ENCODE assay signal across 20 cellular contexts in the genomic region with DNA sequence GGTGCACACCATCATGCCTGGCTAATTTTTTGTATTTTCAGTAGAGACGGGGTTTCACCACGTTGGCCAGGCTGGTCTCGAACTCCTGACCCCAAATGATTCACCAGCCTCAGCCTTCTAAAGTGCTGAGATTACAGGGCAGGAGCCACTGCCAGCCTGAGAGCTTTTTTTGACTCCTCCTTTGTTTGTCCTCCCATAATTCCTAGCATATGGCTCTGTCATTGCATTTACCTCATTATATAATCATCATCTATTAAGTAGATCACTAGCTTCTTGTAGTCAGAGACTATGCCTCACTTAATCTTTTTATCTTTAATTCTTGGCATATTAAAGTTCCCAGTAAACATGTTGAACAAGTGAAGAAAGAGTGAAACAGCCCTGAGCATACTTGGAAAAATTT.
A peak's percentile ranks its signal among the peaks of the same experiment; 100 is the strongest.
DNase-seq lines count a peak whose midpoint lies in the region; ATAC-seq, FAIRE-seq and TF ChIP-seq lines count a peak whose summit lies in the region.
"Had no signal": no experiment of that assay in that cellular context is flagged by ENCODE, and none has a peak within 500 bp of the region (broad histone marks: within the 10 kb centered on the region; RNA-seq: fewer than 3 reads in every experiment).

No MANE protein-coding gene starts in this region.

- TF ChIP-seq RAD21 in IMR-90 (IDR thresholded peaks at IDR 0.05; ENCODE audit: low read length), result no peak

- intact Hi-C loops in Calu3 (cut with micrococcal nuclease; ENCODE audit: unreplicated experiment), result no loop called here
- intact Hi-C loops in IMR-90 (cut with micrococcal nuclease), result no loop called here
- intact Hi-C loops in vagina (cut with DNase I), result no loop called here

- H2BK120ac ChIP-seq in IMR-90 (ENCODE audit: low read depth, low read length), result no peak overlapping the region

- H3K18ac ChIP-seq in IMR-90 (ENCODE audit: low read depth, low read length), result no peak overlapping the region

- in situ Hi-C loops in IMR-90 (cut with MboI; ENCODE audit: low sequenced_read_pairs), result no loop called here

- H2BK5ac ChIP-seq in IMR-90 (ENCODE audit: low read depth, low read length, poor library complexity, severe bottlenecking), result no peak overlapping the region

- peak; percentile 14 for DNase-seq in Calu3
- DNase-seq in IMR-90, result peak; percentile 27
- DNase-seq in astrocyte of the hippocampus (ENCODE audit: low read depth, low spot score), result peak; percentile 14
- no peak for DNase-seq in keratinocyte (ENCODE audit: low read depth, low spot score)
- no peak for DNase-seq in HuH-7.5 (ENCODE audit: low spot score)
- DNase-seq in NCI-H1417 (lab: John Stamatoyannopoulos, UW), result no peak
- no peak for DNase-seq in vagina (ENCODE audit: extremely low spot score in 2 of 2)
- no peak for DNase-seq in activated effector memory CD4-positive, alpha-beta T cell treated with anti-CD3 and anti-CD28 coated beads, Interleukin-2, amount 50 U/mL, for 16 hours
- DNase-seq: activated naive CD8-positive, alpha-beta T cell treated with anti-CD3 and anti-CD28 coated beads for 36 hours; H9; islet precursor cell; NCI-H1436; NCI-H510A treated with DMSO at 0.1 percent for 48 hours; psoas muscle; SHP77; stimulated activated CD4-positive, alpha-beta T cell treated with anti-CD3 and anti-CD28 coated beads, Interleukin-2, amount 100 ng/mL, for 24 hours had no signal

- no peak overlapping the region for H2BK20ac ChIP-seq in IMR-90 (ENCODE audit: low read depth, low read length)

- no peaks in the 10 kb centered on the region for H3K27me3 Mint-ChIP-seq in Calu3 (ENCODE audit: unreplicated experiment)
- H3K27me3 Mint-ChIP-seq: activated naive CD8-positive, alpha-beta T cell treated with anti-CD3 and anti-CD28 coated beads for 36 hours; stimulated activated memory B cell treated with anti-CD40 and anti-IgM and Interleukin-4, amounts not matched to agents 10 μg/mL and 1 μg/mL and 100 μg/mL, for 72 hours had no signal

- H3K79me1 ChIP-seq in IMR-90 (ENCODE audit: low read depth in 1 of 2, low read length in 2 of 2), result no peaks in the 10 kb centered on the region; a peak in 1 of 4 replicates

- no peak overlapping the region for H4K91ac ChIP-seq in IMR-90 (ENCODE audit: insufficient read depth, low read depth, low read length)

- POLR2A ChIA-PET in IMR-90 (lab: Charles Lee; ENCODE audit: unreplicated experiment), result no interaction called here

- ATAC-seq in IMR-90 (ENCODE audit: low read depth), result no peak; the same call in 1 of the 2 replicates
- ATAC-seq: stimulated activated memory B cell treated with anti-CD40 and anti-IgM and Interleukin-4, amounts not matched to agents 10 μg/mL and 1 μg/mL and 100 μg/mL, for 72 hours had no signal

- no peak for FAIRE-seq in keratinocyte (lab: Jason Lieb, UNC)
- FAIRE-seq: frontal cortex had no signal

- H3K4ac ChIP-seq in IMR-90 (ENCODE audit: low read depth, low read length), result no peak overlapping the region

- H3K4me2 ChIP-seq in IMR-90 (ENCODE audit: low read depth, low read length) (no peak overlapping the region), keratinocyte (ENCODE audit: control insufficient read depth, extremely low read depth, insufficient read depth, low read depth, low read length) (no peak overlapping the region)
- H3K4me2 ChIP-seq: BLaER1 had no signal

- no peaks in the 10 kb centered on the region for H3K9me1 ChIP-seq in IMR-90 (ENCODE audit: insufficient read depth, low read length)
- H3K9me1 ChIP-seq in keratinocyte (ENCODE audit: control insufficient read depth, extremely low read depth, insufficient read depth, low read length), result no peaks in the 10 kb centered on the region

- TF ChIP-seq POLR2A in IMR-90 (IDR thresholded peaks at IDR 0.05; ENCODE audit: low read depth, low read length) (no peak), vagina (IDR thresholded peaks at IDR 0.05) (no peak)

- H2AK9ac ChIP-seq in IMR-90 (replicated peaks; ENCODE audit: low read depth, low read length, poor library complexity), result no peak overlapping the region

- H3K36me3 Mint-ChIP-seq in Calu3 (ENCODE audit: insufficient read depth, unreplicated experiment), result no peaks in the 10 kb centered on the region
- H3K36me3 Mint-ChIP-seq: stimulated activated memory B cell treated with anti-CD40 and anti-IgM and Interleukin-4, amounts not matched to agents 10 μg/mL and 1 μg/mL and 100 μg/mL, for 72 hours had no signal

- no peak overlapping the region for H2AK5ac ChIP-seq in IMR-90 (ENCODE audit: low read depth, low read length)

- H3K27ac ChIP-seq in IMR-90 (ENCODE audit: insufficient read depth, low read length) (no peak overlapping the region), keratinocyte (ENCODE audit: control insufficient read depth, insufficient read depth, low read length) (peak overlapping the region; percentile 4), vagina (no peak overlapping the region)
- H3K27ac ChIP-seq: BLaER1, coronary artery, psoas muscle had no signal

- TF ChIP-seq CTCF in Calu3 (IDR thresholded peaks at IDR 0.05; ENCODE audit: unreplicated experiment), result no peak
- TF ChIP-seq CTCF in IMR-90 (conservative IDR thresholded peaks at IDR 0.05; ENCODE audit: low read depth, low read length), result no peak
- TF ChIP-seq CTCF in keratinocyte (optimal IDR thresholded peaks at IDR 0.05 in 1 of 3, IDR thresholded peaks at IDR 0.05 in 1 of 3, conservative IDR thresholded peaks at IDR 0.05 in 1 of 3; ENCODE audit: extremely low read depth in 1 of 3, insufficient read depth in 2 of 3, low read length in 3 of 3), result no peak
- no peak for TF ChIP-seq CTCF in vagina (IDR thresholded peaks at IDR 0.05)

- BruUV-seq in Calu3 (replicated peaks; lab: Mats Ljungman, UMichigan) (no TSS peak), IMR-90 (replicated peaks; lab: Mats Ljungman, UMichigan) (no TSS peak)

- dilution Hi-C loops in IMR-90 (cut with HindIII; ENCODE audit: low sequenced_read_pairs, unreplicated experiment), result no loop called here
- dilution Hi-C loops in keratinocyte (cut with MboI; ENCODE audit: extremely low pct_ligation_motif_present, low sequenced_read_pairs), result no loop called here

- peak overlapping the region; percentile 42 for H3K27ac Mint-ChIP-seq in Calu3 (ENCODE audit: unreplicated experiment)
- H3K27ac Mint-ChIP-seq: activated naive CD8-positive, alpha-beta T cell treated with anti-CD3 and anti-CD28 coated beads for 36 hours; H9; stimulated activated memory B cell treated with anti-CD40 and anti-IgM and Interleukin-4, amounts not matched to agents 10 μg/mL and 1 μg/mL and 100 μg/mL, for 72 hours had no signal

- no peak overlapping the region for H3K4me3 Mint-ChIP-seq in Calu3 (ENCODE audit: low read depth, unreplicated experiment)
- H3K4me3 Mint-ChIP-seq: activated naive CD8-positive, alpha-beta T cell treated with anti-CD3 and anti-CD28 coated beads for 36 hours; H9; stimulated activated memory B cell treated with anti-CD40 and anti-IgM and Interleukin-4, amounts not matched to agents 10 μg/mL and 1 μg/mL and 100 μg/mL, for 72 hours had no signal

- no peaks in the 10 kb centered on the region for H3K9me3 ChIP-seq in IMR-90 (ENCODE audit: control insufficient read depth, insufficient read depth, low read length)
- no peaks in the 10 kb centered on the region for H3K9me3 ChIP-seq in keratinocyte (ENCODE audit: control insufficient read depth, low read depth, low read length)
- H3K9me3 ChIP-seq in vagina, result no peaks in the 10 kb centered on the region
- H3K9me3 ChIP-seq: BLaER1, psoas muscle had no signal

- H3K27me3 ChIP-seq in IMR-90 (ENCODE audit: control insufficient read depth, insufficient read depth, low read length), result no peaks in the 10 kb centered on the region
- no peaks in the 10 kb centered on the region for H3K27me3 ChIP-seq in keratinocyte (ENCODE audit: control insufficient read depth, extremely low read depth, insufficient read depth, low read length)
- no peaks in the 10 kb centered on the region for H3K27me3 ChIP-seq in vagina
- H3K27me3 ChIP-seq: BLaER1 had no signal

- no peaks in the 10 kb centered on the region for H4K20me1 ChIP-seq in IMR-90 (ENCODE audit: insufficient read depth, low read length)
- no peaks in the 10 kb centered on the region for H4K20me1 ChIP-seq in keratinocyte (ENCODE audit: control insufficient read depth, extremely low read depth, insufficient read depth, low read length)
- H4K20me1 ChIP-seq: BLaER1 had no signal

- H3K9ac ChIP-seq in IMR-90 (ENCODE audit: low read depth, low read length) (no peak overlapping the region), keratinocyte (ENCODE audit: control insufficient read depth, extremely low read depth, insufficient read depth, low read length) (no peak overlapping the region)
- H3K9ac ChIP-seq: BLaER1 had no signal

- no peak overlapping the region for H3K56ac ChIP-seq in IMR-90 (ENCODE audit: extremely low read depth, insufficient read depth, low read length)

- CTCF ChIA-PET in Calu3 (lab: Charles Lee), result interaction anchor here (0.8 to 1.3 kb wide), 2 partner anchors 82 to 121 kb away, joined by 4 read pairs; a partner anchor contains a TSS
- CTCF ChIA-PET in IMR-90 (lab: Yijun Ruan, JAX), result interaction anchor here (1.0 kb wide), 1 partner anchor 130 kb away, joined by 4 read pairs; no protein-coding TSS in a partner anchor

- H3K36me3 ChIP-seq in IMR-90 (ENCODE audit: control insufficient read depth, insufficient read depth, low read length) (no peaks in the 10 kb centered on the region), keratinocyte (ENCODE audit: control insufficient read depth in 2 of 2, extremely low read depth in 1 of 2, insufficient read depth in 2 of 2, low read length in 2 of 2) (no peaks in the 10 kb centered on the region), vagina (no peaks in the 10 kb centered on the region)
- H3K36me3 ChIP-seq: BLaER1 had no signal

- no peaks in the 10 kb centered on the region for H3K9me3 Mint-ChIP-seq in Calu3 (ENCODE audit: low read depth, unreplicated experiment)
- H3K9me3 Mint-ChIP-seq: H9; stimulated activated memory B cell treated with anti-CD40 and anti-IgM and Interleukin-4, amounts not matched to agents 10 μg/mL and 1 μg/mL and 100 μg/mL, for 72 hours had no signal

- no peak overlapping the region for H3K14ac ChIP-seq in IMR-90 (replicated peaks; ENCODE audit: low read depth, low read length)

- WGBS in IMR-90 (ENCODE audit: extremely low coverage in 2 of 2, insufficient read length in 1 of 2), 2 experiments, result no CpG with 5 or more reads among the region's 3 CpGs

- no peaks in the 10 kb centered on the region for H3K79me2 ChIP-seq in keratinocyte (ENCODE audit: control insufficient read depth, insufficient read depth, low read length)

- H3K4me3 ChIP-seq in IMR-90 (ENCODE audit: insufficient read depth, low read depth, low read length) (no peak overlapping the region), keratinocyte (ENCODE audit: control insufficient read depth in 2 of 3, extremely low read depth in 1 of 3, insufficient read depth in 2 of 3, low read depth in 1 of 3, low read length in 3 of 3) (no peak overlapping the region), vagina (no peak overlapping the region)
- H3K4me3 ChIP-seq: BLaER1, coronary artery, psoas muscle had no signal

- no peak overlapping the region for H4K8ac ChIP-seq in IMR-90 (ENCODE audit: low read depth in 2 of 2, low read length in 2 of 2)

- H2AFZ ChIP-seq in IMR-90 (replicated peaks; ENCODE audit: low read length, poor library complexity), result no peak overlapping the region
- no peak overlapping the region for H2AFZ ChIP-seq in keratinocyte (ENCODE audit: control insufficient read depth, low read length)

- H2BK15ac ChIP-seq in IMR-90 (ENCODE audit: low read depth, low read length), result no peak overlapping the region

- peaks cover 13% of the 10 kb centered on the region for H3K4me1 Mint-ChIP-seq in Calu3 (ENCODE audit: low read depth, unreplicated experiment)
- H3K4me1 Mint-ChIP-seq: H9 had no signal

- H3K23ac ChIP-seq in IMR-90 (ENCODE audit: low read depth, low read length), result no peak overlapping the region

- H3K4me1 ChIP-seq in IMR-90 (ENCODE audit: control insufficient read depth, insufficient read depth, low read length) (no peaks in the 10 kb centered on the region), keratinocyte (ENCODE audit: control insufficient read depth, extremely low read depth, insufficient read depth, low read length) (no peaks in the 10 kb centered on the region), vagina (peaks cover 19% of the 10 kb centered on the region)

- no peak overlapping the region for H4K5ac ChIP-seq in IMR-90 (ENCODE audit: low read depth, low read length)

Comparison
In these comparisons a context has a peak if more than half of its experiments do, and no peak if none do; other contexts are left out.
1. DNase-seq: peak in Calu3 (single experiment), IMR-90 (single experiment) and astrocyte of the hippocampus (single experiment); none in keratinocyte (single experiment), HuH-7.5 (single experiment), NCI-H1417 (0 of 3), vagina (0 of 2) and activated effector memory CD4-positive, alpha-beta T cell treated with anti-CD3 and anti-CD28 coated beads, Interleukin-2, amount 50 U/mL, for 16 hours (single experiment).